In the genomic region with DNA sequence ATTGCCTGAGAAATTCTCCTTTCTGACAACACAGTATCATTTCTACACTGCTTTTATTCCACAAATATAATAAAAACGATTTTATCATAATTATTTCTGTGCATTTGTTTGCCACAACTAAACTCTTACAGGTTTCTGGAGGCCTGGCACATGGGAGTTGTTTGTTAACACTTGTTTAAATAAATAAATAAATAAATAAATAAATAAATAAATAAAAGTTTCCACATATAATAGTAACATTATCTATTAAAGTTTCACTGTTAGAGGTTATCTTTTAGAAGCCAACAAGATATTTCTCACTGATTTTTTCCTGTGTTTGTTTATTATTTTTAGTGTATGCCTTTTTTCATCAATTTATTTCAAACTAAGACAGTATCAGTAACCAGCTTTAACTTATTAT, we compare ENCODE assay signal across 1 cellular context.
TF ChIP-seq lines count a peak whose summit lies in the region.

No MANE protein-coding gene starts in this region.

TF ChIP-seq in HEK293, 187 proteins besides CTCF, POLR2A, EP300 and RAD21 (continued from another document):
- TF ChIP-seq ZNF623 (tag by site-specific recombination; IDR thresholded peaks at IDR 0.05) (peak; percentile 20; the same call in 1 of the 2 replicates), ZNF555 (tag by site-specific recombination; conservative IDR thresholded peaks at IDR 0.05) (peak; percentile 47), SCRT1 (tag by site-specific recombination; IDR thresholded peaks at IDR 0.05; ENCODE audit: borderline replicate concordance) (no peak)
